7 cellular contexts compared by ENCODE assay signal in genomic region chr2:11033114-11033513, GRCh38.
"Had no signal": no experiment of that assay in that cellular context is flagged by ENCODE, and none has a peak within 500 bp of the region (broad histone marks: within the 10 kb centered on the region; RNA-seq: fewer than 3 reads in every experiment).

No MANE protein-coding gene starts in this region.

- H3K4me3 ChIP-seq: GM12878 had no signal

- DNase-seq: GDM1, GF-D8 had no signal

- ATAC-seq: GM12878 had no signal

- FAIRE-seq: G401.6, GM12878, GM12891, GM12892, GM18507 had no signal
